Comparison of ENCODE assay signal across 2 cellular contexts in the genomic region with DNA sequence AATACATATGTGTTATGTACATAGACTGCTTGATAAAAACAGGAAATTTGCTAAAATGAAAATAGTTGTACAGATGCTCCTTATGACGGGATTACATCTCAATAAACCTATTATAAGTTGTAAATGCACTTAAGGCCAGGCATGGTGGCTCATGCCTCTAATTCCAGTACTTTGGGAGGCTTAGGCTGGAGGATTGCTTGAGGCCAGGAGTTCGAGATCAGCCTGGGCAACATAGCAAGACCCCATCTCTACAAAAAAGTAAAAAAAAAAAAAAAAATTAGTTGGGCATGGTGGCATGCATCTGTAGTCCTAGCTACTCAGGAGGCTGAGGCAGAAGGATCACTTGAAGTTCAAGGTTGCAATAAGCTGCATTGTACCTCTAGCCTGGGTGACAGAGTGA. TPM values are rescaled to one million over a fixed set of nuclear protein-coding genes. Genes with fewer than 3 reads are reported as not detected.
"Had no signal": no experiment of that assay in that cellular context is flagged by ENCODE, and none has a peak within 500 bp of the region (broad histone marks: within the 10 kb centered on the region; RNA-seq: fewer than 3 reads in every experiment).

No MANE protein-coding gene starts in this region.

RNA-seq across cellular contexts. Expression of gene EPB41L4B, which starts 37.2 kb away (rescaled TPM):
- total RNA-seq: activated naive CD8-positive, alpha-beta T cell treated with anti-CD3 and anti-CD28 coated beads, Interleukin-2, amount 10 ng/mL, durations not matched to agents 7 days and 5 days; ascending aorta had no signal
